16 cellular contexts compared by ENCODE assay signal in the genomic region with DNA sequence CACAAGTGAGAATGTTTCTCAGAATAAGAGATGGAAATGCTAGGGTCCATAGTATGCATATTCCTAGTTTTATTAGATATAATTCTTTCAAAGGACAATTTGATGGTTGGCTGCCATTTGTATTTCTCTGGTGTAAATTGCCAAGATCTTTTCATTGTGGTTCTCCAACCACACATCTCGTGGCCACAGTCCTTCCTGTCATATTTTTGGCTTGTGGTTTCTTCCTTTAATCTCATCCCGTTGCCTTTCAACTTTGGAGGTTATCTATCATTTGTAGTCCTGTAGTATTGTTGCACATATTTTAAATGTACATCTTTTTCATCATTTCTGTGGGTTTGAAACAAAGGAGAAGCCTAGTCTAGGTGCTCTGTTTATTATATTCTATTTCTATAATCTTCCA.
DNase-seq lines count a peak whose midpoint lies in the region; TF ChIP-seq lines count a peak whose summit lies in the region.
"Had no signal": no experiment of that assay in that cellular context is flagged by ENCODE, and none has a peak within 500 bp of the region (broad histone marks: within the 10 kb centered on the region; RNA-seq: fewer than 3 reads in every experiment).

No MANE protein-coding gene starts in this region.

- no peaks in the 10 kb centered on the region for H3K9me2 ChIP-seq in Loucy (replicated peaks; ENCODE audit: low read depth, low read length)

- no peak overlapping the region for H3K14ac ChIP-seq in neuronal stem cell (ENCODE audit: low read length)

- no peaks in the 10 kb centered on the region for H4K20me1 ChIP-seq in Loucy (ENCODE audit: insufficient read depth, low read length, poor library complexity, severe bottlenecking)
- H4K20me1 ChIP-seq in smooth muscle cell (ENCODE audit: low read depth) = no peaks in the 10 kb centered on the region

- H4K8ac ChIP-seq in neuronal stem cell (ENCODE audit: low read depth, low read length) = no peak overlapping the region

- H3K36me3 ChIP-seq in Loucy (ENCODE audit: insufficient read depth, low read length) (no peaks in the 10 kb centered on the region), smooth muscle cell (ENCODE audit: low read depth) (no peaks in the 10 kb centered on the region), neuronal stem cell (replicated peaks in 1 of 2; ENCODE audit: control insufficient read depth in 2 of 2, insufficient read depth in 2 of 2, low read length in 2 of 2) (peaks cover 19 to 35% of the 10 kb centered on the region in 2 donors)

- H3K23ac ChIP-seq in neuronal stem cell (ENCODE audit: low read depth, low read length, poor library complexity) = no peak overlapping the region

- H3K9ac ChIP-seq in Loucy (ENCODE audit: low read depth, low read length, poor library complexity, severe bottlenecking) = peak overlapping the region; percentile 9
- H3K9ac ChIP-seq in smooth muscle cell (ENCODE audit: low read depth) = no peak overlapping the region
- no peak overlapping the region for H3K9ac ChIP-seq in neuronal stem cell (ENCODE audit: low read depth, low read length, poor library complexity)

- H3K79me2 ChIP-seq in Loucy (ENCODE audit: insufficient read depth, low read length) (no peaks in the 10 kb centered on the region), smooth muscle cell (ENCODE audit: low read depth) (no peaks in the 10 kb centered on the region)

- peaks cover 4% of the 10 kb centered on the region for H3K9me3 ChIP-seq in Loucy (ENCODE audit: insufficient read depth, low read depth, low read length)
- peaks cover 2% of the 10 kb centered on the region for H3K9me3 ChIP-seq in smooth muscle cell (replicated peaks; ENCODE audit: low read depth)
- H3K9me3 ChIP-seq in neuronal stem cell (replicated peaks in 1 of 2; ENCODE audit: control insufficient read depth in 2 of 2, insufficient read depth in 1 of 2, low read depth in 1 of 2, low read length in 2 of 2) = peaks cover 4 to 8% of the 10 kb centered on the region in 2 donors

- intact Hi-C loops in dorsolateral prefrontal cortex (cut with DNase I) = no loop called here

- DNase-seq in ELR (ENCODE audit: low read depth) (peak; percentile 6), amniotic epithelial cell (ENCODE audit: low read depth) (peak; percentile 53), smooth muscle cell (lab: John Stamatoyannopoulos, UW; ENCODE audit: unreplicated experiment) (no peak), dorsolateral prefrontal cortex (no peak), neuronal stem cell (ENCODE audit: low spot score) (no peak), HK-2 (ENCODE audit: unreplicated experiment) (no peak)
- DNase-seq: C1 segment of cervical spinal cord, DMS153, NCI-H1417 treated with DMSO at 0.1 percent for 48 hours, NCI-H2029 treated with DMSO at 0.1 percent for 48 hours, NCI-H510A treated with DMSO at 0.1 percent for 48 hours, RPMI8226, SW 1271 had no signal

- H3F3A ChIP-seq in Loucy (ENCODE audit: low read depth) = peaks cover 8% of the 10 kb centered on the region; the same call in 1 of the 2 replicates
- H3F3A ChIP-seq in smooth muscle cell (ENCODE audit: low read depth) = no peaks in the 10 kb centered on the region

- H3K4me2 ChIP-seq in Loucy (ENCODE audit: low read depth, low read length, poor library complexity, severe bottlenecking) = peak overlapping the region; percentile 74
- H3K4me2 ChIP-seq in smooth muscle cell = peak overlapping the region; percentile 21
- H3K4me2 ChIP-seq in neuronal stem cell (ENCODE audit: insufficient read depth, low read length, poor library complexity, severe bottlenecking) = no peak overlapping the region
- H3K4me2 ChIP-seq: GM23338 had no signal

- peaks cover 65% of the 10 kb centered on the region for H3K4me1 ChIP-seq in Loucy (ENCODE audit: insufficient read depth, low read length, poor library complexity, severe bottlenecking)
- H3K4me1 ChIP-seq in smooth muscle cell (ENCODE audit: low read depth) = peaks cover 4% of the 10 kb centered on the region
- peaks cover 0 to 2% of the 10 kb centered on the region in 2 donors for H3K4me1 ChIP-seq in neuronal stem cell (ENCODE audit: control insufficient read depth in 2 of 2, insufficient read depth in 1 of 2, low read depth in 1 of 2, low read length in 2 of 2)

- H3K27me3 ChIP-seq in Loucy (ENCODE audit: insufficient read depth, low read length, poor library complexity, severe bottlenecking) (no peaks in the 10 kb centered on the region), smooth muscle cell (ENCODE audit: low read depth) (no peaks in the 10 kb centered on the region), dorsolateral prefrontal cortex (no peaks in the 10 kb centered on the region), neuronal stem cell (ENCODE audit: control insufficient read depth in 3 of 3, insufficient read depth in 3 of 3, low read depth in 1 of 3, low read length in 3 of 3) (no peaks in the 10 kb centered on the region)

- H4K91ac ChIP-seq in neuronal stem cell (ENCODE audit: low read depth, low read length, poor library complexity) = no peak overlapping the region

- H2AFZ ChIP-seq in Loucy (ENCODE audit: low read length) (no peak overlapping the region), smooth muscle cell (ENCODE audit: low read depth) (no peak overlapping the region), neuronal stem cell (ENCODE audit: low read length) (no peak overlapping the region)
- H2AFZ ChIP-seq: GM23338 had no signal

- H2BK15ac ChIP-seq in neuronal stem cell (ENCODE audit: low read length) = no peak overlapping the region

- H2BK12ac ChIP-seq in neuronal stem cell (ENCODE audit: low read length) = no peak overlapping the region

- TF ChIP-seq CTCF in Loucy (conservative IDR thresholded peaks at IDR 0.05; ENCODE audit: low read length) = no peak
- TF ChIP-seq CTCF in smooth muscle cell (IDR thresholded peaks at IDR 0.05; ENCODE audit: borderline replicate concordance, insufficient read depth, poor library complexity, severe bottlenecking) = no peak
- no peak for TF ChIP-seq CTCF in dorsolateral prefrontal cortex (IDR thresholded peaks at IDR 0.05 in 54 of 56, conservative IDR thresholded peaks at IDR 0.05 in 2 of 56; ENCODE audit: low read depth in 1 of 56, partially characterized antibody in 56 of 56)

- H2BK5ac ChIP-seq in neuronal stem cell (ENCODE audit: low read length) = no peak overlapping the region

- H3K27ac ChIP-seq in smooth muscle cell (ENCODE audit: low read depth) (no peak overlapping the region), dorsolateral prefrontal cortex (no peak overlapping the region), neuronal stem cell (replicated peaks; ENCODE audit: low read length) (no peak overlapping the region)

- H3K79me1 ChIP-seq in neuronal stem cell (ENCODE audit: low read depth, low read length) = peaks cover 8% of the 10 kb centered on the region

- H3K18ac ChIP-seq in neuronal stem cell (ENCODE audit: low read length) = no peak overlapping the region

- no peak overlapping the region for H3K4ac ChIP-seq in neuronal stem cell (ENCODE audit: low read length)

- H2BK120ac ChIP-seq in neuronal stem cell (ENCODE audit: low read depth, low read length) = no peak overlapping the region

- H2AK5ac ChIP-seq in neuronal stem cell (ENCODE audit: low read depth, low read length) = no peak overlapping the region

- 54% methylated on average over 2 of the region's 2 CpGs for WGBS in smooth muscle cell (ENCODE audit: low lambda C conversion rate)
- WGBS in neuronal stem cell (ENCODE audit: extremely low coverage in 2 of 2, insufficient read length in 2 of 2, insufficient replicate concordance in 1 of 2), 2 donors = no CpG with 5 or more reads among the region's 2 CpGs

- peak overlapping the region; percentile 31 for H3K4me3 ChIP-seq in Loucy (ENCODE audit: low read length, poor library complexity, severe bottlenecking)
- H3K4me3 ChIP-seq in smooth muscle cell = no peak overlapping the region
- H3K4me3 ChIP-seq in dorsolateral prefrontal cortex = no peak overlapping the region
- H3K4me3 ChIP-seq in neuronal stem cell (ENCODE audit: low read length in 2 of 2) = no peak overlapping the region
- H3K4me3 ChIP-seq: GM23338, K562 had no signal

Comparison
In these comparisons a context has a peak if more than half of its experiments do, and no peak if none do; other contexts are left out.
1. DNase-seq: peak in ELR (single experiment) and amniotic epithelial cell (single experiment); none in smooth muscle cell (single experiment), dorsolateral prefrontal cortex (0 of 10), neuronal stem cell (single experiment) and HK-2 (single experiment).